ENCODE assay signal across 2 cellular contexts in genomic region chr1:168365719-168366474, GRCh38.
TF ChIP-seq lines count a peak whose summit lies in the region.

No MANE protein-coding gene starts in this region.

TF ChIP-seq in Ishikawa, 13 proteins besides CTCF, POLR2A, EP300 and RAD21 (continued from another document):
- TF ChIP-seq REST (IDR thresholded peaks at IDR 0.05; ENCODE audit: low read depth) (no peak), USF1 (IDR thresholded peaks at IDR 0.05) (no peak), FOXM1 (IDR thresholded peaks at IDR 0.05; ENCODE audit: borderline replicate concordance, low read depth) (no peak), TAF1 (IDR thresholded peaks at IDR 0.05; ENCODE audit: low read depth) (no peak), YY1 (IDR thresholded peaks at IDR 0.05; ENCODE audit: low read depth) (no peak), EGR1 (IDR thresholded peaks at IDR 0.05) (no peak), TCF12 (IDR thresholded peaks at IDR 0.05; ENCODE audit: low read depth) (no peak), ZBTB7A (IDR thresholded peaks at IDR 0.05; ENCODE audit: low read depth) (no peak), CREB1 (IDR thresholded peaks at IDR 0.05; ENCODE audit: low read depth) (no peak), CEBPB (IDR thresholded peaks at IDR 0.05) (no peak), TEAD4 (IDR thresholded peaks at IDR 0.05) (no peak), MAX (IDR thresholded peaks at IDR 0.05) (no peak)

TF ChIP-seq in K562, 482 proteins besides CTCF, POLR2A, EP300 and RAD21 (continued from another document and continues in another):
- no peak for TF ChIP-seq RBM34 (IDR thresholded peaks at IDR 0.05; ENCODE audit: borderline replicate concordance, insufficient read depth, low read length)
- TF ChIP-seq CHD1 (IDR thresholded peaks at IDR 0.05; ENCODE audit: low read length) = no peak
- peak; percentile 55 for TF ChIP-seq ARID1B (IDR thresholded peaks at IDR 0.05)
- TF ChIP-seq MAFF (IDR thresholded peaks at IDR 0.05; ENCODE audit: low read length) = peak; percentile 98
- TF ChIP-seq SMC3 (conservative IDR thresholded peaks at IDR 0.05; ENCODE audit: insufficient read depth, low read depth, low read length) = peak; percentile 60
- peak; percentile 95 for TF ChIP-seq C11orf30 (IDR thresholded peaks at IDR 0.05; ENCODE audit: low read depth)
- no peak for TF ChIP-seq NR0B1 (IDR thresholded peaks at IDR 0.05; ENCODE audit: partially characterized antibody)
- TF ChIP-seq FOSL1 (tag; conservative IDR thresholded peaks at IDR 0.05) = 0 out of 2 replicates have a peak, but pooled peaks have one; percentile 31
- no peak for TF ChIP-seq COPS2 (conservative IDR thresholded peaks at IDR 0.05)
- no peak for TF ChIP-seq L3MBTL2 (IDR thresholded peaks at IDR 0.05)
- peak; percentile 98 for TF ChIP-seq MAFK (IDR thresholded peaks at IDR 0.05; ENCODE audit: low read length)
- no peak for TF ChIP-seq ZBTB9 (CRISPR knock-in tag; IDR thresholded peaks at IDR 0.05)
- TF ChIP-seq STAT6 (CRISPR knock-in tag; IDR thresholded peaks at IDR 0.05) = peak; percentile 20; the same call in 1 of the 2 replicates
- no peak for TF ChIP-seq KAT7 (CRISPR knock-in tag; IDR thresholded peaks at IDR 0.05; ENCODE audit: borderline replicate concordance)
- TF ChIP-seq, protein P1, sequence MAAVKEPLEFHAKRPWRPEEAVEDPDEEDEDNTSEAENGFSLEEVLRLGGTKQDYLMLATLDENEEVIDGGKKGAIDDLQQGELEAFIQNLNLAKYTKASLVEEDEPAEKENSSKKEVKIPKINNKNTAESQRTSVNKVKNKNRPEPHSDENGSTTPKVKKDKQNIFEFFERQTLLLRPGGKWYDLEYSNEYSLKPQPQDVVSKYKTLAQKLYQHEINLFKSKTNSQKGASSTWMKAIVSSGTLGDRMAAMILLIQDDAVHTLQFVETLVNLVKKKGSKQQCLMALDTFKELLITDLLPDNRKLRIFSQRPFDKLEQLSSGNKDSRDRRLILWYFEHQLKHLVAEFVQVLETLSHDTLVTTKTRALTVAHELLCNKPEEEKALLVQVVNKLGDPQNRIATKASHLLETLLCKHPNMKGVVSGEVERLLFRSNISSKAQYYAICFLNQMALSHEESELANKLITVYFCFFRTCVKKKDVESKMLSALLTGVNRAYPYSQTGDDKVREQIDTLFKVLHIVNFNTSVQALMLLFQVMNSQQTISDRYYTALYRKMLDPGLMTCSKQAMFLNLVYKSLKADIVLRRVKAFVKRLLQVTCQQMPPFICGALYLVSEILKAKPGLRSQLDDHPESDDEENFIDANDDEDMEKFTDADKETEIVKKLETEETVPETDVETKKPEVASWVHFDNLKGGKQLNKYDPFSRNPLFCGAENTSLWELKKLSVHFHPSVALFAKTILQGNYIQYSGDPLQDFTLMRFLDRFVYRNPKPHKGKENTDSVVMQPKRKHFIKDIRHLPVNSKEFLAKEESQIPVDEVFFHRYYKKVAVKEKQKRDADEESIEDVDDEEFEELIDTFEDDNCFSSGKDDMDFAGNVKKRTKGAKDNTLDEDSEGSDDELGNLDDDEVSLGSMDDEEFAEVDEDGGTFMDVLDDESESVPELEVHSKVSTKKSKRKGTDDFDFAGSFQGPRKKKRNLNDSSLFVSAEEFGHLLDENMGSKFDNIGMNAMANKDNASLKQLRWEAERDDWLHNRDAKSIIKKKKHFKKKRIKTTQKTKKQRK (IDR thresholded peaks at IDR 0.05; ENCODE audit: borderline replicate concordance, low read depth, low read length) = no peak
- TF ChIP-seq MTA3 (IDR thresholded peaks at IDR 0.05; ENCODE audit: borderline replicate concordance) = 0 out of 2 replicates have a peak, but pooled peaks have one; percentile 15
- TF ChIP-seq SRSF3 (IDR thresholded peaks at IDR 0.05; ENCODE audit: insufficient read depth, low read length) = no peak
- TF ChIP-seq ZNF780A (CRISPR knock-in tag; IDR thresholded peaks at IDR 0.05) = no peak
- 0 out of 2 replicates have a peak, but pooled peaks have one; percentile 33 for TF ChIP-seq DPF2 (IDR thresholded peaks at IDR 0.05)
- TF ChIP-seq MAFG (tag; conservative IDR thresholded peaks at IDR 0.05) = peak; percentile 96
- peak; percentile 42; the same call in 1 of the 2 replicates for TF ChIP-seq CREM (IDR thresholded peaks at IDR 0.05; ENCODE audit: low read depth)
- TF ChIP-seq TRIM28 (IDR thresholded peaks at IDR 0.05) = no peak
- no peak for TF ChIP-seq ZNF384 (IDR thresholded peaks at IDR 0.05; ENCODE audit: low read depth, low read length)
- TF ChIP-seq ATF3 (IDR thresholded peaks at IDR 0.05) = no peak
- TF ChIP-seq ATF3 (CRISPR knock-in tag; conservative IDR thresholded peaks at IDR 0.05) = 0 out of 2 replicates have a peak, but pooled peaks have one; percentile 20
- peak; percentile 88 for TF ChIP-seq PKNOX1 (IDR thresholded peaks at IDR 0.05)
- TF ChIP-seq CAMTA2 (CRISPR knock-in tag; conservative IDR thresholded peaks at IDR 0.05) = no peak
- TF ChIP-seq CBFA2T3 (IDR thresholded peaks at IDR 0.05) = peak; percentile 83
- no peak for TF ChIP-seq ATF1 (CRISPR knock-in tag; IDR thresholded peaks at IDR 0.05)
- TF ChIP-seq ATF1 (tag; IDR thresholded peaks at IDR 0.05) = no peak
- TF ChIP-seq TAL1 (IDR thresholded peaks at IDR 0.05) = peak; percentile 33; the same call in 1 of the 2 replicates
- peak; percentile 76 for TF ChIP-seq CBFA2T2 (conservative IDR thresholded peaks at IDR 0.05)
- TF ChIP-seq CTBP1 (IDR thresholded peaks at IDR 0.05; ENCODE audit: borderline replicate concordance) = no peak
- no peak for TF ChIP-seq ZNF232 (CRISPR knock-in tag; IDR thresholded peaks at IDR 0.05)
- peak; percentile 65 for TF ChIP-seq NFE2 (IDR thresholded peaks at IDR 0.05; ENCODE audit: low read depth)
- TF ChIP-seq, protein P2, sequence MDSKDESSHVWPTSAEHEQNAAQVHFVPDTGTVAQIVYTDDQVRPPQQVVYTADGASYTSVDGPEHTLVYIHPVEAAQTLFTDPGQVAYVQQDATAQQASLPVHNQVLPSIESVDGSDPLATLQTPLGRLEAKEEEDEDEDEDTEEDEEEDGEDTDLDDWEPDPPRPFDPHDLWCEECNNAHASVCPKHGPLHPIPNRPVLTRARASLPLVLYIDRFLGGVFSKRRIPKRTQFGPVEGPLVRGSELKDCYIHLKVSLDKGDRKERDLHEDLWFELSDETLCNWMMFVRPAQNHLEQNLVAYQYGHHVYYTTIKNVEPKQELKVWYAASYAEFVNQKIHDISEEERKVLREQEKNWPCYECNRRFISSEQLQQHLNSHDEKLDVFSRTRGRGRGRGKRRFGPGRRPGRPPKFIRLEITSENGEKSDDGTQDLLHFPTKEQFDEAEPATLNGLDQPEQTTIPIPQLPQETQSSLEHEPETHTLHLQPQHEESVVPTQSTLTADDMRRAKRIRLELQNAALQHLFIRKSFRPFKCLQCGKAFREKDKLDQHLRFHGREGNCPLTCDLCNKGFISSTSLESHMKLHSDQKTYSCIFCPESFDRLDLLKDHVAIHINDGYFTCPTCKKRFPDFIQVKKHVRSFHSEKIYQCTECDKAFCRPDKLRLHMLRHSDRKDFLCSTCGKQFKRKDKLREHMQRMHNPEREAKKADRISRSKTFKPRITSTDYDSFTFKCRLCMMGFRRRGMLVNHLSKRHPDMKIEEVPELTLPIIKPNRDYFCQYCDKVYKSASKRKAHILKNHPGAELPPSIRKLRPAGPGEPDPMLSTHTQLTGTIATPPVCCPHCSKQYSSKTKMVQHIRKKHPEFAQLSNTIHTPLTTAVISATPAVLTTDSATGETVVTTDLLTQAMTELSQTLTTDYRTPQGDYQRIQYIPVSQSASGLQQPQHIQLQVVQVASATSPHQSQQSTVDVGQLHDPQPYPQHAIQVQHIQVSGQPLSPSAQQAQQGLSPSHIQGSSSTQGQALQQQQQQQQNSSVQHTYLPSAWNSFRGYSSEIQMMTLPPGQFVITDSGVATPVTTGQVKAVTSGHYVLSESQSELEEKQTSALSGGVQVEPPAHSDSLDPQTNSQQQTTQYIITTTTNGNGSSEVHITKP (IDR thresholded peaks at IDR 0.05; ENCODE audit: partially characterized antibody) = peak; percentile 7
- no peak for TF ChIP-seq SREBF2 (CRISPR knock-in tag; IDR thresholded peaks at IDR 0.05)
- peak; percentile 71 for TF ChIP-seq NR2C1 (IDR thresholded peaks at IDR 0.05)
- TF ChIP-seq NR2C1 (tag; IDR thresholded peaks at IDR 0.05) = peak; percentile 81
- TF ChIP-seq TFAP4 (CRISPR knock-in tag; IDR thresholded peaks at IDR 0.05; ENCODE audit: borderline replicate concordance) = peak; percentile 49; the same call in 1 of the 2 replicates
- no peak for TF ChIP-seq U2AF1 (optimal IDR thresholded peaks at IDR 0.05; ENCODE audit: low read depth, low read length)
- TF ChIP-seq ZNF316 (IDR thresholded peaks at IDR 0.05) = peak; percentile 98
- TF ChIP-seq DEAF1 (CRISPR knock-in tag; IDR thresholded peaks at IDR 0.05) = peak; percentile 53; the same call in 1 of the 2 replicates
- TF ChIP-seq RNF2 (IDR thresholded peaks at IDR 0.05) = no peak
- no peak for TF ChIP-seq MIER1 (IDR thresholded peaks at IDR 0.05; ENCODE audit: low read depth)
- peak; percentile 58 for TF ChIP-seq TCF3 (CRISPR knock-in tag; IDR thresholded peaks at IDR 0.05)
- TF ChIP-seq KDM1A (IDR thresholded peaks at IDR 0.05) = peak in 1 of 2 experiments; percentile 36; a peak in 1 of 4 replicates
